16 cellular contexts compared by ENCODE assay signal in genomic region chr17:1640329-1641064, GRCh38. TPM values are rescaled to one million over a fixed set of nuclear protein-coding genes. Genes with fewer than 3 reads are reported as not detected.
DNase-seq lines count a peak whose midpoint lies in the region; ATAC-seq, FAIRE-seq and TF ChIP-seq lines count a peak whose summit lies in the region.
"Had no signal": no experiment of that assay in that cellular context is flagged by ENCODE, and none has a peak within 500 bp of the region (broad histone marks: within the 10 kb centered on the region; RNA-seq: fewer than 3 reads in every experiment).

No MANE protein-coding gene starts in this region.

- H4K20me1 ChIP-seq in K562 (replicated peaks; ENCODE audit: control insufficient read depth, insufficient read depth, low read length), result no peaks in the 10 kb centered on the region
- H4K20me1 ChIP-seq in neural progenitor cell (ENCODE audit: low read depth), result no peaks in the 10 kb centered on the region

- TF ChIP-seq EP300 in K562 (IDR thresholded peaks at IDR 0.05; ENCODE audit: low read length), result no peak

- peak overlapping the region; percentile 54 for H3K4me3 Mint-ChIP-seq in neural progenitor cell

- 50% methylated on average over 22 of the region's 23 CpGs for WGBS in K562 (ENCODE audit: insufficient coverage, low coverage, missing lambda C conversion rate)

- H3K27ac ChIP-seq in HEK293 (ENCODE audit: extremely low read depth, low read depth, low read length) (no peak overlapping the region), K562 (ENCODE audit: extremely low read depth, low read depth, low read length) (no peak overlapping the region), neural progenitor cell (no peak overlapping the region)
- H3K27ac ChIP-seq: gastrocnemius medialis, Peyer's patch, testis had no signal

- no peak for ATAC-seq in K562
- no peak for ATAC-seq in HG03095 (IDR thresholded peaks at IDR 0.05; ENCODE audit: unreplicated experiment)
- ATAC-seq: natural killer cell had no signal

- TF ChIP-seq CTCF in HEK293 (tag by site-specific recombination; IDR thresholded peaks at IDR 0.05) (no peak), K562 (IDR thresholded peaks at IDR 0.05 in 2 of 3, conservative IDR thresholded peaks at IDR 0.05 in 1 of 3; ENCODE audit: insufficient read depth in 2 of 3, low read depth in 1 of 3, low read length in 3 of 3) (no peak), neural progenitor cell (IDR thresholded peaks at IDR 0.05) (no peak)

- no peaks in the 10 kb centered on the region for H3K9me1 ChIP-seq in K562 (ENCODE audit: control insufficient read depth, insufficient read depth, low read length)

- FAIRE-seq in K562 (lab: Jason Lieb, UNC), result no peak
- FAIRE-seq: kidney had no signal

- H3K9me3 Mint-ChIP-seq in neural progenitor cell, result no peaks in the 10 kb centered on the region
- H3K9me3 Mint-ChIP-seq: CD8-positive, alpha-beta memory T cell; natural killer cell had no signal

- no peak overlapping the region for H3K4me2 ChIP-seq in K562 (ENCODE audit: insufficient read depth, low read length)
- no peak overlapping the region for H3K4me2 ChIP-seq in neural progenitor cell

- H3K4me1 Mint-ChIP-seq in neural progenitor cell, result peaks cover 40% of the 10 kb centered on the region

- H3K9ac ChIP-seq in K562 (ENCODE audit: insufficient read depth in 1 of 2, low read depth in 2 of 2, low read length in 2 of 2) (peak overlapping the region in 1 of 2 experiments; percentile 20; a peak in 1 of 4 replicates), neural progenitor cell (no peak overlapping the region)

- H3K27me3 ChIP-seq in K562 (ENCODE audit: control insufficient read depth in 2 of 2, insufficient read depth in 2 of 2, low read length in 2 of 2), result no peaks in the 10 kb centered on the region
- peaks cover 31% of the 10 kb centered on the region for H3K27me3 ChIP-seq in neural progenitor cell
- H3K27me3 ChIP-seq: gastrocnemius medialis, Peyer's patch, testis had no signal

- H3F3A ChIP-seq in neural progenitor cell (ENCODE audit: low read depth), result peaks cover 29% of the 10 kb centered on the region

- 0 out of 2 replicates have a peak, but pooled peaks cover 2% of the 10 kb centered on the region for H3K4me1 ChIP-seq in HEK293 (ENCODE audit: control insufficient read depth, insufficient read depth, low read length)
- peaks cover 0 to 46% of the 10 kb centered on the region in 2 experiments; a peak in 2 of 5 replicates for H3K4me1 ChIP-seq in K562 (replicated peaks in 1 of 2; ENCODE audit: control insufficient read depth in 2 of 2, insufficient read depth in 2 of 2, low read length in 2 of 2)
- H3K4me1 ChIP-seq in neural progenitor cell, result peaks cover 16% of the 10 kb centered on the region
- H3K4me1 ChIP-seq: HAP-1 had no signal

- in situ Hi-C loops in K562 (cut with MboI), result no loop called here
- in situ Hi-C loops in ACHN (cut with HindIII; ENCODE audit: low pct_ligation_motif_present, low pct_unique_long_range_greater_than_20kb, low sequenced_read_pairs), result no loop called here

- no peak for TF ChIP-seq RAD21 in K562 (CRISPR knock-in tag; conservative IDR thresholded peaks at IDR 0.05 in 1 of 2, IDR thresholded peaks at IDR 0.05 in 1 of 2)

- H3K4me3 ChIP-seq in HEK293 (ENCODE audit: low read depth, low read length), result no peak overlapping the region
- no peak overlapping the region for H3K4me3 ChIP-seq in K562
- no peak overlapping the region for H3K4me3 ChIP-seq in neural progenitor cell
- H3K4me3 ChIP-seq: gastrocnemius medialis, HAP-1, Peyer's patch, testis had no signal

- peak overlapping the region; percentile 34 for H3K27ac Mint-ChIP-seq in neural progenitor cell
- H3K27ac Mint-ChIP-seq: natural killer cell had no signal

- POLR2A ChIA-PET in HEK293 (lab: Yijun Ruan, JAX), result interaction anchor here (1.0 to 1.7 kb wide), 4 partner anchors 8 to 12 kb away, joined by 3 to 5 read pairs (median 4); partner anchors contain the start of gene SLC43A2
- POLR2A ChIA-PET in K562 (lab: Yijun Ruan, JAX), result interaction anchor here (1.0 kb wide), 1 partner anchor 124 kb away, joined by 3 read pairs; the partner anchor contains the start of gene INPP5K

- no peaks in the 10 kb centered on the region for H3K36me3 ChIP-seq in HEK293 (ENCODE audit: control insufficient read depth in 2 of 2, insufficient read depth in 1 of 2, low read length in 2 of 2)
- H3K36me3 ChIP-seq in K562 (ENCODE audit: control insufficient read depth, insufficient read depth, low read length), result no peaks in the 10 kb centered on the region; the same call in 2 of the 3 replicates
- no peaks in the 10 kb centered on the region for H3K36me3 ChIP-seq in neural progenitor cell
- H3K36me3 ChIP-seq: HAP-1 had no signal

- H3K79me2 ChIP-seq in K562 (ENCODE audit: control insufficient read depth, insufficient read depth, low read length) (no peaks in the 10 kb centered on the region), neural progenitor cell (ENCODE audit: low read depth) (no peaks in the 10 kb centered on the region)

- peaks cover 18% of the 10 kb centered on the region for H3K27me3 Mint-ChIP-seq in neural progenitor cell (ENCODE audit: insufficient read depth, low read depth)
- H3K27me3 Mint-ChIP-seq: CD8-positive, alpha-beta memory T cell had no signal

- peaks cover 2% of the 10 kb centered on the region for H3K36me3 Mint-ChIP-seq in neural progenitor cell
- H3K36me3 Mint-ChIP-seq: CD8-positive, alpha-beta memory T cell; natural killer cell had no signal

- H2AFZ ChIP-seq in K562 (ENCODE audit: low read depth, low read length), result no peak overlapping the region
- H2AFZ ChIP-seq in neural progenitor cell (replicated peaks), result no peak overlapping the region

- intact Hi-C loops in K562 (cut with micrococcal nuclease), result no loop called here

- no TSS peak for BruUV-seq in K562 (replicated peaks; lab: Mats Ljungman, UMichigan)

- CTCF ChIA-PET in HEK293 (lab: Yijun Ruan, JAX) (interaction anchor here (0.6 to 2.1 kb wide), 4 partner anchors 8 to 414 kb away, joined by 3 to 11 read pairs (median 4); partner anchors contain the start of gene RILP), K562 (lab: Yijun Ruan, JAX; ENCODE audit: low intra/inter-chr PET ratio) (no interaction called here)

- no peak for TF ChIP-seq POLR2A in K562 (conservative IDR thresholded peaks at IDR 0.05)

- no peak for DNase-seq in K562 (ENCODE audit: extremely low read depth in 1 of 4, low spot score in 3 of 4)
- no peak for DNase-seq in neural progenitor cell (ENCODE audit: low spot score)
- no peak for DNase-seq in midbrain (lab: John Stamatoyannopoulos, UW)
- DNase-seq in ACHN, result no peak
- DNase-seq: activated CD4-positive, alpha-beta T cell treated with anti-CD3 and anti-CD28 coated beads, Interleukin-2, amount 50 U/mL, for 4 hours; CD8-positive, alpha-beta memory T cell; effector memory CD4-positive, alpha-beta T cell; kidney; natural killer cell; Peyer's patch had no signal

- H3K9me3 ChIP-seq in HEK293 (ENCODE audit: control insufficient read depth, insufficient read depth, low read depth, low read length) (no peaks in the 10 kb centered on the region), K562 (replicated peaks; ENCODE audit: control insufficient read depth, insufficient read depth, low read depth, low read length) (no peaks in the 10 kb centered on the region), neural progenitor cell (ENCODE audit: low read depth) (no peaks in the 10 kb centered on the region)
- H3K9me3 ChIP-seq: gastrocnemius medialis, HAP-1, Peyer's patch, testis had no signal

RNA-seq across cellular contexts. Expression of gene SCARF1, which starts 5.0 kb away (rescaled TPM):
- 3.7 and 12.1 TPM in 2 replicates for total RNA-seq in K562 (2011; cell fraction: chromatin; rRNA removed; ENCODE audit: low replicate concordance)
- 6.1 and 10.0 TPM in 2 replicates for total RNA-seq in K562 (2011; cell fraction: nucleolus; rRNA removed)
- total RNA-seq in K562 (2011; cell fraction: nucleoplasm; rRNA removed), result 5.3 and 5.6 TPM in 2 replicates
- total RNA-seq in K562 (2014; rRNA removed) (0.57 and 0.95 TPM in 2 replicates), K562 (2014; rRNA removed; fragmentation: Illumina TruSeq; extraction: Trizol) (0.19 and 0.36 TPM in 2 replicates), K562 (2015; rRNA removed; fragmentation: Illumina TruSeq; extraction: Trizol) (0.75 and 0.94 TPM in 2 replicates), K562 (2021) (1.0 and 1.5 TPM in 2 replicates), neural progenitor cell (ENCODE audit: low replicate concordance) (1.1 TPM in 1 of 2 replicates, not detected in the other)
- polyA plus RNA-seq in K562 (2011; rRNA removed) (0.63 and 1.0 TPM in 2 replicates), K562 (2014; fragmentation: Illumina TruSeq; extraction: Trizol) (0.16 and 0.44 TPM in 2 replicates), K562 (2014; fragmentation: Nextera tagmentation; extraction: Ambion mirVana) (under 1 TPM; 0.04 to 0.08 TPM), K562 (2014; rRNA removed) (0.80 and 2.1 TPM in 2 replicates)
- 0.62 and 1.4 TPM in 2 replicates for polyA plus RNA-seq in K562 (2011; cell fraction: cytosol; rRNA removed)
- polyA plus RNA-seq in K562 (2011; cell fraction: nucleus; rRNA removed), result 5.9 and 9.9 TPM in 2 replicates
- polyA plus RNA-seq in K562 (2012), result 1.3 and 6.9 TPM in 2 replicates
- 0.09 and 0.25 TPM in 2 replicates for polyA minus RNA-seq in K562 (2011; rRNA and poly(A)+ RNA removed)
- 0.67 and 1.0 TPM in 2 replicates for polyA minus RNA-seq in K562 (2011; cell fraction: cytosol; rRNA and poly(A)+ RNA removed)
- polyA minus RNA-seq in K562 (2011; cell fraction: nucleus; rRNA and poly(A)+ RNA removed), result 1.6 and 1.9 TPM in 2 replicates
- total RNA-seq: NCI-H460 had no signal

RNA-seq across cellular contexts. Expression of gene RILP, which starts 9.2 kb away (rescaled TPM):
- total RNA-seq in K562 (2011; cell fraction: chromatin; rRNA removed; ENCODE audit: low replicate concordance), result 15.7 and 47.1 TPM in 2 replicates
- total RNA-seq in K562 (2011; cell fraction: nucleolus; rRNA removed), result 41.4 and 44.9 TPM in 2 replicates
- 19.0 and 24.0 TPM in 2 replicates for total RNA-seq in K562 (2011; cell fraction: nucleoplasm; rRNA removed)
- 54.9 and 66.3 TPM in 2 replicates for total RNA-seq in K562 (2014; rRNA removed)
- 14.1 and 15.3 TPM in 2 replicates for total RNA-seq in K562 (2014; rRNA removed; fragmentation: Illumina TruSeq; extraction: Trizol)
- 27.8 and 27.9 TPM in 2 replicates for total RNA-seq in K562 (2015; rRNA removed; fragmentation: Illumina TruSeq; extraction: Trizol)
- 41.3 and 45.4 TPM in 2 replicates for total RNA-seq in K562 (2021)
- 22.8 and 23.0 TPM in 2 replicates for polyA plus RNA-seq in K562 (2011; rRNA removed)
- polyA plus RNA-seq in K562 (2011; cell fraction: cytosol; rRNA removed), result 18.3 and 40.5 TPM in 2 replicates
- polyA plus RNA-seq in K562 (2011; cell fraction: nucleus; rRNA removed), result 40.5 and 69.5 TPM in 2 replicates
- polyA plus RNA-seq in K562 (2012), result 30.0 and 68.3 TPM in 2 replicates
- 29.9 and 40.4 TPM in 2 replicates for polyA plus RNA-seq in K562 (2014; fragmentation: Illumina TruSeq; extraction: Trizol)
- polyA plus RNA-seq in K562 (2014; fragmentation: Nextera tagmentation; extraction: Ambion mirVana), result 1 to 10 TPM in 1 of 2 experiments, under 1 TPM in 1; 0.75 to 2.2 TPM
- 43.4 and 46.6 TPM in 2 replicates for polyA plus RNA-seq in K562 (2014; rRNA removed)
- polyA minus RNA-seq in K562 (2011; rRNA and poly(A)+ RNA removed), result 6.7 and 9.9 TPM in 2 replicates
- polyA minus RNA-seq in K562 (2011; cell fraction: cytosol; rRNA and poly(A)+ RNA removed), result 13.5 and 15.9 TPM in 2 replicates
- polyA minus RNA-seq in K562 (2011; cell fraction: nucleus; rRNA and poly(A)+ RNA removed), result 11.6 and 14.0 TPM in 2 replicates
- total RNA-seq in neural progenitor cell (ENCODE audit: low replicate concordance), result 0.13 and 2.8 TPM in 2 replicates

RNA-seq across cellular contexts. Expression of gene SLC43A2, which starts 11.9 kb away (rescaled TPM):
- 20.6 and 51.1 TPM in 2 replicates for total RNA-seq in K562 (2011; cell fraction: chromatin; rRNA removed; ENCODE audit: low replicate concordance)
- 34.0 and 41.2 TPM in 2 replicates for total RNA-seq in K562 (2011; cell fraction: nucleolus; rRNA removed)
- 21.8 and 28.6 TPM in 2 replicates for total RNA-seq in K562 (2011; cell fraction: nucleoplasm; rRNA removed)
- total RNA-seq in K562 (2014; rRNA removed), result 6.2 and 6.6 TPM in 2 replicates
- total RNA-seq in K562 (2014; rRNA removed; fragmentation: Illumina TruSeq; extraction: Trizol), result 2.9 and 3.4 TPM in 2 replicates
- total RNA-seq in K562 (2015; rRNA removed; fragmentation: Illumina TruSeq; extraction: Trizol), result 2.5 TPM in 2 replicates
- 9.4 and 10.2 TPM in 2 replicates for total RNA-seq in K562 (2021)
- polyA plus RNA-seq in K562 (2011; rRNA removed), result 4.2 and 9.0 TPM in 2 replicates
- 5.7 and 11.9 TPM in 2 replicates for polyA plus RNA-seq in K562 (2011; cell fraction: cytosol; rRNA removed)
- 5.7 and 7.6 TPM in 2 replicates for polyA plus RNA-seq in K562 (2011; cell fraction: nucleus; rRNA removed)
- polyA plus RNA-seq in K562 (2012), result 5.3 and 6.5 TPM in 2 replicates
- 3.6 and 6.5 TPM in 2 replicates for polyA plus RNA-seq in K562 (2014; fragmentation: Illumina TruSeq; extraction: Trizol)
- polyA plus RNA-seq in K562 (2014; fragmentation: Nextera tagmentation; extraction: Ambion mirVana), result under 1 TPM; 0.03 to 0.04 TPM
- 5.8 and 6.4 TPM in 2 replicates for polyA plus RNA-seq in K562 (2014; rRNA removed)
- 5.2 and 7.1 TPM in 2 replicates for polyA minus RNA-seq in K562 (2011; rRNA and poly(A)+ RNA removed)
- polyA minus RNA-seq in K562 (2011; cell fraction: cytosol; rRNA and poly(A)+ RNA removed), result 5.4 and 11.7 TPM in 2 replicates
- polyA minus RNA-seq in K562 (2011; cell fraction: nucleus; rRNA and poly(A)+ RNA removed), result 7.9 TPM in 2 replicates
- total RNA-seq in neural progenitor cell (ENCODE audit: low replicate concordance), result 6.8 and 18.4 TPM in 2 replicates

RNA-seq across cellular contexts. Expression of gene PRPF8, which starts 44.2 kb away (rescaled TPM):
- total RNA-seq in K562 (2011; cell fraction: chromatin; rRNA removed; ENCODE audit: low replicate concordance), result 654 and 969 TPM in 2 replicates
- total RNA-seq in K562 (2011; cell fraction: nucleolus; rRNA removed), result 322 and 340 TPM in 2 replicates
- 351 and 363 TPM in 2 replicates for total RNA-seq in K562 (2011; cell fraction: nucleoplasm; rRNA removed)
- 85.9 and 111 TPM in 2 replicates for total RNA-seq in K562 (2014; rRNA removed)
- 64.3 and 72.1 TPM in 2 replicates for total RNA-seq in K562 (2014; rRNA removed; fragmentation: Illumina TruSeq; extraction: Trizol)
- 64.6 and 74.2 TPM in 2 replicates for total RNA-seq in K562 (2015; rRNA removed; fragmentation: Illumina TruSeq; extraction: Trizol)
- 278 and 294 TPM in 2 replicates for total RNA-seq in K562 (2021)
- 64.3 and 160 TPM in 2 replicates for polyA plus RNA-seq in K562 (2011; rRNA removed)
- 111 and 123 TPM in 2 replicates for polyA plus RNA-seq in K562 (2011; cell fraction: cytosol; rRNA removed)
- polyA plus RNA-seq in K562 (2011; cell fraction: nucleus; rRNA removed), result 279 and 287 TPM in 2 replicates
- 137 and 179 TPM in 2 replicates for polyA plus RNA-seq in K562 (2012)
- 208 and 224 TPM in 2 replicates for polyA plus RNA-seq in K562 (2014; fragmentation: Illumina TruSeq; extraction: Trizol)
- polyA plus RNA-seq in K562 (2014; fragmentation: Nextera tagmentation; extraction: Ambion mirVana), result 100 to 1,000 TPM; 128 to 174 TPM
- polyA plus RNA-seq in K562 (2014; rRNA removed), result 77.2 and 85.9 TPM in 2 replicates
- polyA minus RNA-seq in K562 (2011; rRNA and poly(A)+ RNA removed), result 219 and 329 TPM in 2 replicates
- 406 and 503 TPM in 2 replicates for polyA minus RNA-seq in K562 (2011; cell fraction: cytosol; rRNA and poly(A)+ RNA removed)
- 87.5 and 163 TPM in 2 replicates for polyA minus RNA-seq in K562 (2011; cell fraction: nucleus; rRNA and poly(A)+ RNA removed)
- total RNA-seq in neural progenitor cell (ENCODE audit: low replicate concordance), result 119 and 173 TPM in 2 replicates

Comparison
In these comparisons a context has a peak if more than half of its experiments do, and no peak if none do; other contexts are left out.
1. Of the 44 proteins assayed by ChIP-seq in both K562 and HEK293: peak only in K562: none; only in HEK293: PATZ1 and ZBTB17; in both: none; in neither: 42.